Comparison of ENCODE assay signal across 1 cellular context in the genomic region with DNA sequence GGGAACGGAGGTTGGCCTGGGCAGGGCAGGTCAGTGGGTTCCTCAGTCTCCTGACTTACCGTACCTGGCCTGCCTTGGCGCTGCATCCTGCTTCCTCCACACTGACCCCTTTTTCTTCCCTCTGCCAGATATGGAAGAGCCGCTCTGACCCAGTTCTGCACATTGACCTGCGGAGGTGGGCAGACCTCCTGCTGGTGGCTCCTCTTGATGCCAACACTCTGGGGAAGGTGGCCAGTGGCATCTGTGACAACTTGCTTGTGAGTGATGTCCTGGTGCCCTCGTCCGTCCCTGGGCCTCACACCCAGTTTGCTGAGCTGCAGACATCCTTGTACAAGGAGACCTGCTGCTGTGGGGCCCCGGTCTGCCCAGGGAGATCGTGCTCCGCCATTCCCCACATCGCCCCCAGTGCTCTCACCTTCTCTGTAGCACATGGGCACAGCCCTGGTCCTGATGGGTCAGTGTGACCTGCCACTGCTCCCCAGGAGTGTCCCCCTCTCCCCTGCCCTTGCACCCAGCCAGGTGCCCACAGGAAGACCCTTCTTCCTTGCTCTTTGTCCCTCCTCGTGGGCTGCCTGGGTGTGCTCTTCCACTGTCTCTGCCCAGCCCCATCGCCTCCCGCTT.
TF ChIP-seq lines count a peak whose summit lies in the region.

No MANE protein-coding gene starts in this region.

TF ChIP-seq in IMR-90, 13 proteins besides CTCF, POLR2A, EP300 and RAD21 (continued from another document):
- TF ChIP-seq, protein P1, sequence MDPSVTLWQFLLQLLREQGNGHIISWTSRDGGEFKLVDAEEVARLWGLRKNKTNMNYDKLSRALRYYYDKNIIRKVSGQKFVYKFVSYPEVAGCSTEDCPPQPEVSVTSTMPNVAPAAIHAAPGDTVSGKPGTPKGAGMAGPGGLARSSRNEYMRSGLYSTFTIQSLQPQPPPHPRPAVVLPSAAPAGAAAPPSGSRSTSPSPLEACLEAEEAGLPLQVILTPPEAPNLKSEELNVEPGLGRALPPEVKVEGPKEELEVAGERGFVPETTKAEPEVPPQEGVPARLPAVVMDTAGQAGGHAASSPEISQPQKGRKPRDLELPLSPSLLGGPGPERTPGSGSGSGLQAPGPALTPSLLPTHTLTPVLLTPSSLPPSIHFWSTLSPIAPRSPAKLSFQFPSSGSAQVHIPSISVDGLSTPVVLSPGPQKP (IDR thresholded peaks at IDR 0.05; ENCODE audit: borderline replicate concordance, low read depth, low read length), result no peak
- no peak for TF ChIP-seq MAFK (IDR thresholded peaks at IDR 0.05; ENCODE audit: low read depth, low read length)
- no peak for TF ChIP-seq BHLHE40 (IDR thresholded peaks at IDR 0.05; ENCODE audit: low read depth, low read length)
- TF ChIP-seq, protein P2, sequence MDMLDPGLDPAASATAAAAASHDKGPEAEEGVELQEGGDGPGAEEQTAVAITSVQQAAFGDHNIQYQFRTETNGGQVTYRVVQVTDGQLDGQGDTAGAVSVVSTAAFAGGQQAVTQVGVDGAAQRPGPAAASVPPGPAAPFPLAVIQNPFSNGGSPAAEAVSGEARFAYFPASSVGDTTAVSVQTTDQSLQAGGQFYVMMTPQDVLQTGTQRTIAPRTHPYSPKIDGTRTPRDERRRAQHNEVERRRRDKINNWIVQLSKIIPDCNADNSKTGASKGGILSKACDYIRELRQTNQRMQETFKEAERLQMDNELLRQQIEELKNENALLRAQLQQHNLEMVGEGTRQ (IDR thresholded peaks at IDR 0.05; ENCODE audit: low read depth, low read length), result no peak
- no peak for TF ChIP-seq CEBPB (IDR thresholded peaks at IDR 0.05; ENCODE audit: low read depth, low read length)
- TF ChIP-seq RCOR1 (IDR thresholded peaks at IDR 0.05; ENCODE audit: insufficient replicate concordance, low read length), result no peak
- TF ChIP-seq MAZ (IDR thresholded peaks at IDR 0.05; ENCODE audit: borderline replicate concordance, low read depth, low read length), result no peak
- no peak for TF ChIP-seq NFE2L2 (IDR thresholded peaks at IDR 0.05; ENCODE audit: low read depth, low read length)
- no peak for TF ChIP-seq FOS (IDR thresholded peaks at IDR 0.05; ENCODE audit: low read depth, low read length)
- no peak for TF ChIP-seq MXI1 (IDR thresholded peaks at IDR 0.05; ENCODE audit: borderline replicate concordance, low read depth, low read length)
- no peak for TF ChIP-seq CHD1 (IDR thresholded peaks at IDR 0.05; ENCODE audit: low read depth, low read length)
- TF ChIP-seq RFX5 (IDR thresholded peaks at IDR 0.05; ENCODE audit: low read depth, low read length), result no peak
